Comparison of ENCODE assay signal across 1 cellular context in genomic region chr1:178541829-178542553, GRCh38.
TF ChIP-seq lines count a peak whose summit lies in the region.

No MANE protein-coding gene starts in this region.

TF ChIP-seq in HepG2, 621 proteins besides CTCF, POLR2A, EP300 and RAD21 (continued from another document and continues in another):
- TF ChIP-seq ZNF557 (CRISPR knock-in tag; IDR thresholded peaks at IDR 0.05) (no peak), AGO2 (optimal IDR thresholded peaks at IDR 0.05; ENCODE audit: low read depth, low read length) (no peak), ZNF792 (CRISPR knock-in tag; IDR thresholded peaks at IDR 0.05) (peak; percentile 57), KAT7 (CRISPR knock-in tag; IDR thresholded peaks at IDR 0.05; ENCODE audit: borderline replicate concordance) (no peak; the same call in 1 of the 2 replicates), ZNF138 (CRISPR knock-in tag; IDR thresholded peaks at IDR 0.05; ENCODE audit: low read depth) (no peak; the same call in 1 of the 2 replicates), ZNF484 (CRISPR knock-in tag; IDR thresholded peaks at IDR 0.05; ENCODE audit: borderline replicate concordance, low read depth) (no peak), ZNF704 (CRISPR knock-in tag; IDR thresholded peaks at IDR 0.05; ENCODE audit: borderline replicate concordance) (peak; percentile 38; the same call in 1 of the 2 replicates), STAT6 (CRISPR knock-in tag; IDR thresholded peaks at IDR 0.05; ENCODE audit: borderline replicate concordance) (no peak; the same call in 1 of the 2 replicates), ZSCAN25 (CRISPR knock-in tag; IDR thresholded peaks at IDR 0.05) (no peak), ZNF274 (CRISPR knock-in tag; IDR thresholded peaks at IDR 0.05) (no peak), MLX (CRISPR knock-in tag; IDR thresholded peaks at IDR 0.05) (peak; percentile 39; the same call in 1 of the 2 replicates), ZFP90 (CRISPR knock-in tag; IDR thresholded peaks at IDR 0.05; ENCODE audit: borderline replicate concordance) (peak; percentile 96), SSRP1 (CRISPR knock-in tag; IDR thresholded peaks at IDR 0.05) (no peak), SP1 (IDR thresholded peaks at IDR 0.05) (no peak), SP1 (CRISPR knock-in tag; IDR thresholded peaks at IDR 0.05) (no peak), MXD3 (CRISPR knock-in tag; IDR thresholded peaks at IDR 0.05) (no peak), SNAPC2 (CRISPR knock-in tag; IDR thresholded peaks at IDR 0.05) (no peak), ZNF343 (CRISPR knock-in tag; IDR thresholded peaks at IDR 0.05) (0 out of 2 replicates have a peak, but pooled peaks have one; percentile 69), NFIB (CRISPR knock-in tag; IDR thresholded peaks at IDR 0.05; ENCODE audit: borderline replicate concordance) (no peak), ZNF337 (CRISPR knock-in tag; IDR thresholded peaks at IDR 0.05; ENCODE audit: borderline replicate concordance, low read depth) (no peak), ZNF780A (CRISPR knock-in tag; IDR thresholded peaks at IDR 0.05) (no peak), ZNF556 (CRISPR knock-in tag; IDR thresholded peaks at IDR 0.05; ENCODE audit: borderline replicate concordance) (peak; percentile 86; the same call in 1 of the 2 replicates), NFE2L1 (CRISPR knock-in tag; IDR thresholded peaks at IDR 0.05; ENCODE audit: borderline replicate concordance) (no peak), NFKB2 (CRISPR knock-in tag; IDR thresholded peaks at IDR 0.05; ENCODE audit: borderline replicate concordance) (peak; percentile 25; the same call in 1 of the 2 replicates), SAFB2 (CRISPR knock-in tag; IDR thresholded peaks at IDR 0.05; ENCODE audit: borderline replicate concordance, low read depth) (no peak; the same call in 1 of the 2 replicates), ZSCAN21 (CRISPR knock-in tag; IDR thresholded peaks at IDR 0.05; ENCODE audit: borderline replicate concordance) (0 out of 2 replicates have a peak, but pooled peaks have one; percentile 11), ZNF883 (CRISPR knock-in tag; IDR thresholded peaks at IDR 0.05; ENCODE audit: not compliant biosample characterization) (no peak), JDP2 (CRISPR knock-in tag; IDR thresholded peaks at IDR 0.05; ENCODE audit: borderline replicate concordance) (no peak; the same call in 1 of the 2 replicates), PRDM4 (CRISPR knock-in tag; IDR thresholded peaks at IDR 0.05; ENCODE audit: borderline replicate concordance) (peak; percentile 59; the same call in 1 of the 2 replicates), RBM39 (IDR thresholded peaks at IDR 0.05; ENCODE audit: low read depth, low read length, poor library complexity, severe bottlenecking) (peak; percentile 23), ZNF773 (CRISPR knock-in tag; IDR thresholded peaks at IDR 0.05; ENCODE audit: borderline replicate concordance) (peak; percentile 44; the same call in 1 of the 2 replicates), ZBTB34 (CRISPR knock-in tag; IDR thresholded peaks at IDR 0.05) (no peak), SOX13 (IDR thresholded peaks at IDR 0.05) (no peak; the same call in 1 of the 2 replicates), SOX13 (CRISPR knock-in tag; conservative IDR thresholded peaks at IDR 0.05 in 1 of 2, IDR thresholded peaks at IDR 0.05 in 1 of 2) (peak in 1 of 2 experiments; percentile 58; a peak in 2 of 4 replicates), ZNF558 (CRISPR knock-in tag; IDR thresholded peaks at IDR 0.05; ENCODE audit: borderline replicate concordance) (no peak), ZNF563 (CRISPR knock-in tag; IDR thresholded peaks at IDR 0.05) (0 out of 2 replicates have a peak, but pooled peaks have one; percentile 33), HOMEZ (CRISPR knock-in tag; IDR thresholded peaks at IDR 0.05; ENCODE audit: low read depth) (peak; percentile 78), ZNF543 (CRISPR knock-in tag; IDR thresholded peaks at IDR 0.05) (peak; percentile 99), ZNF431 (CRISPR knock-in tag; IDR thresholded peaks at IDR 0.05; ENCODE audit: borderline replicate concordance, low read depth) (peak; percentile 47; the same call in 1 of the 2 replicates), FIP1L1 (IDR thresholded peaks at IDR 0.05; ENCODE audit: borderline replicate concordance, insufficient read depth, low read depth, low read length) (no peak), ZNF580 (CRISPR knock-in tag; IDR thresholded peaks at IDR 0.05; ENCODE audit: borderline replicate concordance, low read depth) (no peak), ZFP41 (CRISPR knock-in tag; IDR thresholded peaks at IDR 0.05; ENCODE audit: borderline replicate concordance) (no peak), ZNF235 (CRISPR knock-in tag; IDR thresholded peaks at IDR 0.05; ENCODE audit: borderline replicate concordance) (peak; percentile 80; the same call in 1 of the 2 replicates), EEA1 (CRISPR knock-in tag; IDR thresholded peaks at IDR 0.05; ENCODE audit: borderline replicate concordance) (no peak), KLF13 (CRISPR knock-in tag; IDR thresholded peaks at IDR 0.05) (no peak), ZBTB38 (CRISPR knock-in tag; IDR thresholded peaks at IDR 0.05) (no peak), NR1H2 (CRISPR knock-in tag; IDR thresholded peaks at IDR 0.05; ENCODE audit: borderline replicate concordance, low read depth) (no peak), GLMP (CRISPR knock-in tag; IDR thresholded peaks at IDR 0.05; ENCODE audit: borderline replicate concordance) (no peak), SALL1 (CRISPR knock-in tag; IDR thresholded peaks at IDR 0.05) (peak; percentile 87), ZNF589 (CRISPR knock-in tag; conservative IDR thresholded peaks at IDR 0.05) (peak; percentile 35; the same call in 1 of the 2 replicates), MTA1 (CRISPR knock-in tag; IDR thresholded peaks at IDR 0.05; ENCODE audit: borderline replicate concordance) (0 out of 2 replicates have a peak, but pooled peaks have one; percentile 43), ATM (IDR thresholded peaks at IDR 0.05; ENCODE audit: borderline replicate concordance) (no peak), MTF1 (CRISPR knock-in tag; IDR thresholded peaks at IDR 0.05) (peak; percentile 47; the same call in 1 of the 2 replicates), ZNF24 (IDR thresholded peaks at IDR 0.05) (no peak), SMARCE1 (IDR thresholded peaks at IDR 0.05; ENCODE audit: borderline replicate concordance) (no peak), REL (CRISPR knock-in tag; conservative IDR thresholded peaks at IDR 0.05) (0 out of 2 replicates have a peak, but pooled peaks have one; percentile 42), DBP (CRISPR knock-in tag; IDR thresholded peaks at IDR 0.05; ENCODE audit: not compliant biosample characterization) (peak; percentile 83), HMG20B (CRISPR knock-in tag; conservative IDR thresholded peaks at IDR 0.05) (0 out of 2 replicates have a peak, but pooled peaks have one; percentile 19), ZNF781 (CRISPR knock-in tag; IDR thresholded peaks at IDR 0.05; ENCODE audit: borderline replicate concordance, not compliant biosample characterization) (no peak), ZNF124 (CRISPR knock-in tag; IDR thresholded peaks at IDR 0.05) (peak; percentile 62; the same call in 1 of the 2 replicates), TCF12 (IDR thresholded peaks at IDR 0.05) (no peak), TCF12 (CRISPR knock-in tag; IDR thresholded peaks at IDR 0.05) (peak; percentile 87; the same call in 1 of the 2 replicates), HNRNPK (IDR thresholded peaks at IDR 0.05; ENCODE audit: low read depth, low read length, poor library complexity, severe bottlenecking) (no peak), AKAP8 (CRISPR knock-in tag; IDR thresholded peaks at IDR 0.05) (no peak)
